8 cellular contexts compared by ENCODE assay signal in the genomic region with DNA sequence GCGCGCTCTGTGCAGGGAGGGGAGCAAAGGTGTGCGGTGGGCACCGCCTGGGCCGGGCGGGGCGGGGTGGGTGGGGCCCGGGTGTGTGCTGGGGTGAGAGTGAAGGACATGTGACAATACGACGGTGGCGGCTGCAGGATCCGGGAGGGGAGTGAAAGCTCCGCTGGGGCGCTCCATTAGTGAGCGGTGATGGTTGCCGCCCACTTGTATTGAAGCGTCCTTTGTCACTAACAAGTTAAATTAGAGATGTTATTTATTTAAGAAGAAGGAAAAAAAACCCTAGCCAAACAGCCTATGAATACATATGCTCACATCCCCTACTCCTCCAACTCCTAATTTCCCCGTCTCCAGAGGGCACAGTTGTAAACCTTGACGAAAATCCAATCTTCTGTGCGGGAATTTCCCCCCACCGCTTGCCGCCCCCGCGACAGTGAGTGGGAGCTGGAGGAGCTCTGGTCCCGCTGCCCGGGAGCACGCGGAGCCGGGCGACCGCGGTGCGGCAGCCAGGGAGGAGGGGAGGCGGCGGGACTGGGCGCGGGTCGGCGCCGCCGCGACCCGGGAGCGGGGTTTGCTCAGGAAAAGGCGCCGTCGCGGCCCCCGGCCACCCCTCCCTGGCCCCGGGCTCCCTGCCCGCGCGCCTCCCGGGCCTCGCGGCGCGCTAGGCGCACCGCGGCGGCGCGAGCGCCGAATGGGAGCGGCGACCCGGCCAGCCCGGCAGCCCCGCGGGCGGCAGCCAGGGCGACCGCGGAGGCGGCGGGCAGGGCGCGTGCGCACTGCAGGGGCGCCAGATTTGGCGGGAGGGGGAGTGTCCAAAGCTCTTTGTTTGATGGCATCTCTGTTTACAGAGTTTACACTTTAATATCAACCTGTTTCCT. TPM values are rescaled to one million over a fixed set of nuclear protein-coding genes. Genes with fewer than 3 reads are reported as not detected.
DNase-seq lines count a peak whose midpoint lies in the region; ATAC-seq, FAIRE-seq and TF ChIP-seq lines count a peak whose summit lies in the region.

Gene MYB, plus strand, starts transcription at position 851 of the 875 bp plus-strand sequence. CDS start 206 bp downstream, outside the sequence.

- H3K27ac Mint-ChIP-seq in stimulated activated naive CD8-positive, alpha-beta T cell treated with anti-CD3 and anti-CD28 coated beads, Interleukin-15, Interleukin-2, amounts not matched to agents 100 ng/mL and 50 ng/mL, for 24 hours, result peak within 1 kb of the TSS; percentile 95

- under 1% methylated on average over 80 of the region's 83 CpGs for WGBS in HUES64

- dilution Hi-C loops in endothelial cell of umbilical vein (cut with MboI; ENCODE audit: extremely low pct_ligation_motif_present, low sequenced_read_pairs), result no loop called here

- no TSS peak for BruUV-seq in endothelial cell of umbilical vein (replicated peaks; lab: Mats Ljungman, UMichigan)

- peak within 1 kb of the TSS; percentile 98 for H2AFZ ChIP-seq in endothelial cell of umbilical vein (ENCODE audit: low read depth, low read length)

- TF ChIP-seq CTCF in D721Med (IDR thresholded peaks at IDR 0.05; ENCODE audit: insufficient read depth, missing control alignments) (no peak), endothelial cell of umbilical vein (IDR thresholded peaks at IDR 0.05; ENCODE audit: extremely low read depth in 1 of 2, insufficient read depth in 1 of 2, low read depth in 1 of 2, low read length in 2 of 2) (no peak)

- H3K4me1 Mint-ChIP-seq in stimulated activated naive CD8-positive, alpha-beta T cell treated with anti-CD3 and anti-CD28 coated beads, Interleukin-15, Interleukin-2, amounts not matched to agents 100 ng/mL and 50 ng/mL, for 24 hours (ENCODE audit: low read depth), result peaks cover 49% of the 10 kb centered on the region

- peaks cover 2% of the 10 kb centered on the region; the same call in 1 of the 2 replicates for H3K36me3 ChIP-seq in HUES64 (ENCODE audit: insufficient read depth, low read length)
- no peaks in the 10 kb centered on the region for H3K36me3 ChIP-seq in NT2/D1 (ENCODE audit: insufficient read depth, insufficient read length, low read length)
- no peaks in the 10 kb centered on the region for H3K36me3 ChIP-seq in endothelial cell of umbilical vein (ENCODE audit: control insufficient read depth in 2 of 2, extremely low read depth in 1 of 2, insufficient read depth in 2 of 2, low read length in 2 of 2)
- H3K36me3 ChIP-seq in muscle layer of duodenum (ENCODE audit: control insufficient read depth in 1 of 2, insufficient read depth in 2 of 2, low read length in 2 of 2), result no peaks in the 10 kb centered on the region

- H3K9ac ChIP-seq in HUES64 (ENCODE audit: low read depth, low read length) (peak within 1 kb of the TSS; percentile 84), NT2/D1 (ENCODE audit: insufficient read length, low read depth) (peak within 1 kb of the TSS; percentile 79), endothelial cell of umbilical vein (replicated peaks; ENCODE audit: extremely low read depth, insufficient read depth, low read length) (peak within 1 kb of the TSS; percentile 51)

- peak within 1 kb of the TSS; percentile 97 for H3K4me2 ChIP-seq in endothelial cell of umbilical vein (ENCODE audit: insufficient read depth, low read length)

- H3K9me3 Mint-ChIP-seq in stimulated activated naive CD8-positive, alpha-beta T cell treated with anti-CD3 and anti-CD28 coated beads, Interleukin-15, Interleukin-2, amounts not matched to agents 100 ng/mL and 50 ng/mL, for 24 hours, result no peaks in the 10 kb centered on the region

- no peak for FAIRE-seq in D721Med (lab: Jason Lieb, UNC)
- peak; percentile 59 for FAIRE-seq in endothelial cell of umbilical vein (lab: Jason Lieb, UNC)

- POLR2A ChIA-PET in activated CD8-positive, alpha-beta memory T cell treated with anti-CD3 and anti-CD28 coated beads for 36 hours (lab: Charles Lee), result interaction anchor here (1.0 to 1.2 kb wide), 2 partner anchors 18 to 21 kb away, joined by 6 to 7 read pairs; no protein-coding TSS in a partner anchor
- POLR2A ChIA-PET in endothelial cell of umbilical vein (lab: Charles Lee), result no interaction called here

- peak; percentile 32 for ATAC-seq in GM21515 (IDR thresholded peaks at IDR 0.05; ENCODE audit: unreplicated experiment)

- H3K27me3 ChIP-seq in HUES64 (ENCODE audit: insufficient read depth, low read length), result peaks cover 45% of the 10 kb centered on the region
- peaks cover 45% of the 10 kb centered on the region for H3K27me3 ChIP-seq in NT2/D1 (ENCODE audit: insufficient read depth, insufficient read length)
- H3K27me3 ChIP-seq in endothelial cell of umbilical vein (ENCODE audit: control insufficient read depth in 2 of 2, insufficient read depth in 2 of 2, low read length in 2 of 2), result peaks cover 27 to 32% of the 10 kb centered on the region in 2 experiments
- H3K27me3 ChIP-seq in muscle layer of duodenum (ENCODE audit: low read depth, low read length), result peaks cover 8% of the 10 kb centered on the region

- no peaks in the 10 kb centered on the region for H3K27me3 Mint-ChIP-seq in stimulated activated naive CD8-positive, alpha-beta T cell treated with anti-CD3 and anti-CD28 coated beads, Interleukin-15, Interleukin-2, amounts not matched to agents 100 ng/mL and 50 ng/mL, for 24 hours

- H3K4me3 Mint-ChIP-seq in stimulated activated naive CD8-positive, alpha-beta T cell treated with anti-CD3 and anti-CD28 coated beads, Interleukin-15, Interleukin-2, amounts not matched to agents 100 ng/mL and 50 ng/mL, for 24 hours, result peak within 1 kb of the TSS; percentile 94

- H3K9me1 ChIP-seq in endothelial cell of umbilical vein (replicated peaks; ENCODE audit: control insufficient read depth, extremely low read depth, insufficient read depth, low read length), result no peaks in the 10 kb centered on the region

- no peaks in the 10 kb centered on the region for H4K20me1 ChIP-seq in endothelial cell of umbilical vein (replicated peaks; ENCODE audit: control insufficient read depth, extremely low read depth, insufficient read depth, low read length)

- CTCF ChIA-PET in activated CD8-positive, alpha-beta memory T cell treated with anti-CD3 and anti-CD28 coated beads for 36 hours (lab: Charles Lee), result interaction anchor here (1.0 to 1.7 kb wide), 2 partner anchors 18 to 23 kb away, joined by 3 to 9 read pairs; no protein-coding TSS in a partner anchor
- CTCF ChIA-PET in endothelial cell of umbilical vein (lab: Charles Lee), result interaction anchor here (1.9 kb wide), 1 partner anchor 18 kb away, joined by 9 read pairs; no protein-coding TSS in a partner anchor

- peaks cover 13% of the 10 kb centered on the region for H3K36me3 Mint-ChIP-seq in stimulated activated naive CD8-positive, alpha-beta T cell treated with anti-CD3 and anti-CD28 coated beads, Interleukin-15, Interleukin-2, amounts not matched to agents 100 ng/mL and 50 ng/mL, for 24 hours (ENCODE audit: low read depth)

- H3K27ac ChIP-seq in HUES64 (ENCODE audit: low read depth, low read length), result no peak within 1 kb of the TSS
- no peak within 1 kb of the TSS for H3K27ac ChIP-seq in endothelial cell of umbilical vein (ENCODE audit: insufficient read depth, low read depth, low read length)
- no peak within 1 kb of the TSS for H3K27ac ChIP-seq in muscle layer of duodenum (ENCODE audit: low read length)

- no peaks in the 10 kb centered on the region for H3K79me2 ChIP-seq in endothelial cell of umbilical vein (ENCODE audit: control insufficient read depth, insufficient read depth, low read length)

- TF ChIP-seq POLR2A in endothelial cell of umbilical vein (IDR thresholded peaks at IDR 0.05; ENCODE audit: low read depth, low read length), result no peak

- no peaks in the 10 kb centered on the region for H3K9me3 ChIP-seq in HUES64 (ENCODE audit: insufficient read depth, low read depth, low read length)
- H3K9me3 ChIP-seq in NT2/D1 (ENCODE audit: insufficient read depth, low read length), result no peaks in the 10 kb centered on the region
- H3K9me3 ChIP-seq in endothelial cell of umbilical vein (replicated peaks; ENCODE audit: control insufficient read depth, insufficient read depth, low read length), result no peaks in the 10 kb centered on the region
- no peaks in the 10 kb centered on the region for H3K9me3 ChIP-seq in muscle layer of duodenum (ENCODE audit: control insufficient read depth in 1 of 2, low read length in 2 of 2)

- H3K4me3 ChIP-seq in HUES64 (ENCODE audit: low read length) (peak within 1 kb of the TSS; percentile 81), NT2/D1 (ENCODE audit: insufficient read length, low read depth) (peak within 1 kb of the TSS; percentile 54), endothelial cell of umbilical vein (replicated peaks in 1 of 3; ENCODE audit: insufficient read depth in 1 of 3, low read depth in 1 of 3, low read length in 3 of 3) (peak within 1 kb of the TSS; percentile 50 to 81 (median 76)), muscle layer of duodenum (ENCODE audit: low read depth in 1 of 2, low read length in 2 of 2) (peak within 1 kb of the TSS; percentile 74 to 85)

- DNase-seq in D721Med (ENCODE audit: insufficient read length, low spot score), result peak; percentile 61
- DNase-seq in NT2/D1 (ENCODE audit: low read depth, low spot score), result no peak
- DNase-seq in endothelial cell of umbilical vein (ENCODE audit: low read depth, low spot score), result peak; percentile 40

- peaks cover 8% of the 10 kb centered on the region; the same call in 1 of the 2 replicates for H3K4me1 ChIP-seq in HUES64 (ENCODE audit: insufficient read depth, low read length)
- H3K4me1 ChIP-seq in NT2/D1 (ENCODE audit: insufficient read depth, insufficient read length), result no peaks in the 10 kb centered on the region
- H3K4me1 ChIP-seq in endothelial cell of umbilical vein (ENCODE audit: control insufficient read depth, extremely low read depth, insufficient read depth, low read length), result peaks cover 27% of the 10 kb centered on the region
- H3K4me1 ChIP-seq in muscle layer of duodenum (ENCODE audit: control insufficient read depth in 1 of 2, insufficient read depth in 2 of 2, low read length in 2 of 2), result peaks cover 11 to 28% of the 10 kb centered on the region in 2 donors

- intact Hi-C loops in endothelial cell of umbilical vein (cut with micrococcal nuclease), result loop anchor here (5.0 kb wide), 1 partner anchor 113 kb away; no protein-coding TSS in a partner anchor

TF ChIP-seq in endothelial cell of umbilical vein, 7 proteins besides CTCF, POLR2A, EP300 and RAD21 (continues in another document):
- no peak for TF ChIP-seq POLR2AphosphoS5 (IDR thresholded peaks at IDR 0.05; ENCODE audit: insufficient read depth, low read depth, low read length)

RNA-seq across cellular contexts. Expression of gene MYB, which starts in this region (rescaled TPM):
- 2.6 TPM for polyA plus RNA-seq in HUES64 (2013, experiment 1 of 2)
- 2.6 TPM for polyA plus RNA-seq in HUES64 (2013, experiment 2 of 2)
- 10 to 100 TPM; 29.1 to 30.7 TPM for total RNA-seq in activated CD8-positive, alpha-beta memory T cell treated with anti-CD3 and anti-CD28 coated beads for 36 hours
- 0.53 and 0.58 TPM in 2 replicates for total RNA-seq in endothelial cell of umbilical vein
- 0.10 and 0.14 TPM in 2 replicates for polyA plus RNA-seq in endothelial cell of umbilical vein
- 0.04 and 0.19 TPM in 2 replicates for polyA plus RNA-seq in endothelial cell of umbilical vein (2011; cell fraction: cytosol; rRNA removed)
- polyA plus RNA-seq in endothelial cell of umbilical vein (2011; cell fraction: nucleus; rRNA removed), result 0.25 and 0.29 TPM in 2 replicates
- 0.20 TPM in 1 of 2 replicates, not detected in the other for polyA plus RNA-seq in endothelial cell of umbilical vein (2012)
- polyA minus RNA-seq in endothelial cell of umbilical vein, result 1.2 and 2.2 TPM in 2 replicates
- 1.7 TPM for polyA minus RNA-seq in endothelial cell of umbilical vein (2011; cell fraction: cytosol; rRNA and poly(A)+ RNA removed)
- polyA minus RNA-seq in endothelial cell of umbilical vein (2011; cell fraction: nucleus; rRNA and poly(A)+ RNA removed), result 0.19 and 0.38 TPM in 2 replicates

Comparison
In these comparisons a context has a peak if more than half of its experiments do, and no peak if none do; other contexts are left out.
1. RNA of gene MYB (total RNA-seq): 29.1 to 30.7 TPM in activated CD8-positive, alpha-beta memory T cell treated with anti-CD3 and anti-CD28 coated beads for 36 hours; 0.53 to 0.58 TPM in endothelial cell of umbilical vein; every median in the first group is over 10 times any median in the second.
2. Peak in every context shown above with its lines, with median percentiles within 50 percentile points of each other: H3K4me3 ChIP-seq and H3K9ac ChIP-seq.